ENCODE assay signal across 9 cellular contexts in genomic region chrX:2610246-2611170, GRCh38.
DNase-seq lines count a peak whose midpoint lies in the region; ATAC-seq, FAIRE-seq and TF ChIP-seq lines count a peak whose summit lies in the region.
"Had no signal": no experiment of that assay in that cellular context is flagged by ENCODE, and none has a peak within 500 bp of the region (broad histone marks: within the 10 kb centered on the region; RNA-seq: fewer than 3 reads in every experiment).

No MANE protein-coding gene starts in this region.

- DNase-seq in right cardiac atrium = no peak
- DNase-seq in Right ventricle myocardium inferior (ENCODE audit: missing footprints) = no peak
- DNase-seq in GM12878 (ENCODE audit: low read depth, low spot score) = no peak
- no peak for DNase-seq in memory B cell (ENCODE audit: low spot score in 2 of 2)
- DNase-seq in vagina (ENCODE audit: extremely low spot score in 2 of 2) = no peak
- DNase-seq in foreskin melanocyte = no peak
- DNase-seq in GDM1 (lab: John Stamatoyannopoulos, UW) = no peak
- DNase-seq: NCI-H187 treated with DMSO at 0.1 percent for 48 hours had no signal

- H3K27ac ChIP-seq in right cardiac atrium (ENCODE audit: low read length) (no peak overlapping the region), GM12878 (ENCODE audit: control insufficient read depth, insufficient read depth) (no peak overlapping the region), vagina (peak overlapping the region; percentile 81)

- no peak overlapping the region for H3K9ac ChIP-seq in GM12878 (ENCODE audit: control insufficient read depth, insufficient read depth, low read length)

- FAIRE-seq in GM12878 (lab: Jason Lieb, UNC) = no peak

- SMC1A ChIA-PET in GM12878 (lab: Charles Lee; ENCODE audit: uncharacterized antibody, unreplicated experiment) = no interaction called here

- peaks cover 26% of the 10 kb centered on the region for H3K36me3 Mint-ChIP-seq in memory B cell

- WGBS in right cardiac atrium = 42% methylated on average over 10 of the region's 10 CpGs
- 18% methylated on average over 10 of the region's 10 CpGs for WGBS in GM12878 (ENCODE audit: insufficient coverage, insufficient replicate concordance, low lambda C conversion rate, missing lambda C conversion rate)

- in situ Hi-C loops in GM12878 (cut with MboI) = loop anchor here (10.0 kb wide), 1 partner anchor 1156 kb away; the partner anchor contains the start of gene ASMTL

- H3K4me2 ChIP-seq in GM12878 (ENCODE audit: control insufficient read depth, insufficient read depth) = peak overlapping the region; percentile 83

- H3K4me3 ChIP-seq in right cardiac atrium (ENCODE audit: low read length) (peak overlapping the region; percentile 65), GM12878 (peak overlapping the region; percentile 97; the same call in 1 of the 2 replicates), vagina (peak overlapping the region in 1 of 2 donors; percentile 95)

- no peaks in the 10 kb centered on the region for H3K9me3 Mint-ChIP-seq in memory B cell

- H3K4me1 ChIP-seq in right cardiac atrium (ENCODE audit: control insufficient read depth, insufficient read depth, low read length) = no peaks in the 10 kb centered on the region
- H3K4me1 ChIP-seq in GM12878 (ENCODE audit: control insufficient read depth, insufficient read depth, low read length) = no peaks in the 10 kb centered on the region; the same call in 1 of the 2 replicates
- H3K4me1 ChIP-seq in vagina = peaks cover 28% of the 10 kb centered on the region

- TF ChIP-seq RAD21 in GM12878 (IDR thresholded peaks at IDR 0.05; ENCODE audit: insufficient read depth, low read depth, low read length) = no peak

- intact Hi-C loops in right cardiac atrium (cut with DNase I) = no loop called here
- intact Hi-C loops in Right ventricle myocardium inferior (cut with DNase I) = no loop called here
- intact Hi-C loops in GM12878 (cut with micrococcal nuclease; ENCODE audit: unreplicated experiment) = no loop called here
- intact Hi-C loops in vagina (cut with DNase I) = no loop called here

- POLR2A ChIA-PET in GM12878 (lab: Charles Lee) = no interaction called here

- TF ChIP-seq CTCF in GM12878 (IDR thresholded peaks at IDR 0.05 in 2 of 3, conservative IDR thresholded peaks at IDR 0.05 in 1 of 3; ENCODE audit: control insufficient read depth in 2 of 3, extremely low read depth in 1 of 3, insufficient read depth in 1 of 3, low read depth in 3 of 3, low read length in 3 of 3) (no peak), vagina (IDR thresholded peaks at IDR 0.05) (peak in 1 of 3 experiments; percentile 21)

- peaks cover 5% of the 10 kb centered on the region for H3K79me2 ChIP-seq in GM12878 (ENCODE audit: control insufficient read depth, insufficient read depth, low read length)

- H3K4me1 Mint-ChIP-seq in memory B cell = peaks cover 27% of the 10 kb centered on the region

- no peaks in the 10 kb centered on the region for H3K27me3 ChIP-seq in right cardiac atrium (ENCODE audit: control insufficient read depth, insufficient read depth)
- no peaks in the 10 kb centered on the region for H3K27me3 ChIP-seq in GM12878 (replicated peaks in 1 of 2; ENCODE audit: control insufficient read depth in 2 of 2, insufficient read depth in 2 of 2, low read length in 1 of 2)
- no peaks in the 10 kb centered on the region for H3K27me3 ChIP-seq in vagina

- H3K27ac Mint-ChIP-seq in memory B cell = peak overlapping the region; percentile 64

- TF ChIP-seq POLR2A in GM12878 (IDR thresholded peaks at IDR 0.05; ENCODE audit: low read depth, low read length) (no peak), vagina (IDR thresholded peaks at IDR 0.05) (no peak)

- peak overlapping the region; percentile 79 for H3K4me3 Mint-ChIP-seq in memory B cell

- ATAC-seq in right cardiac atrium (no peak), Right ventricle myocardium inferior (no peak), GM12878 (no peak), memory B cell (ENCODE audit: low read depth) (no peak), HG02623 (IDR thresholded peaks at IDR 0.05; ENCODE audit: unreplicated experiment) (no peak)

- no peaks in the 10 kb centered on the region for H3K27me3 Mint-ChIP-seq in memory B cell

- CTCF ChIA-PET in GM12878 (lab: Yijun Ruan, JAX) = no interaction called here

- RAD21 ChIA-PET in GM12878 (lab: Charles Lee; ENCODE audit: unreplicated experiment) = no interaction called here

- H3K9me3 ChIP-seq in right cardiac atrium (ENCODE audit: control insufficient read depth, low read length) = no peaks in the 10 kb centered on the region
- no peaks in the 10 kb centered on the region; the same call in 2 of the 3 replicates for H3K9me3 ChIP-seq in GM12878 (replicated peaks; ENCODE audit: control insufficient read depth, insufficient read depth, low read length)
- H3K9me3 ChIP-seq in vagina = no peaks in the 10 kb centered on the region

- TF ChIP-seq EP300 in GM12878 (IDR thresholded peaks at IDR 0.05; ENCODE audit: borderline replicate concordance in 1 of 2, control insufficient read depth in 1 of 2, low read depth in 2 of 2, low read length in 2 of 2) = no peak

- no TSS peak for BruUV-seq in GM12878 (replicated peaks; lab: Mats Ljungman, UMichigan)

- no peak overlapping the region for H2AFZ ChIP-seq in GM12878 (ENCODE audit: control insufficient read depth, low read depth, low read length)

- no peaks in the 10 kb centered on the region for H4K20me1 ChIP-seq in GM12878 (ENCODE audit: control insufficient read depth, insufficient read depth)

- no peaks in the 10 kb centered on the region for H3K36me3 ChIP-seq in GM12878 (ENCODE audit: control insufficient read depth in 2 of 2, insufficient read depth in 2 of 2, low read length in 1 of 2)
- no peaks in the 10 kb centered on the region for H3K36me3 ChIP-seq in vagina

TF ChIP-seq in GM12878, 131 proteins besides CTCF, POLR2A, EP300 and RAD21:
- TF ChIP-seq MYC (IDR thresholded peaks at IDR 0.05; ENCODE audit: insufficient read depth, insufficient read length, insufficient replicate concordance, low read length, severe bottlenecking) (no peak), REST (IDR thresholded peaks at IDR 0.05; ENCODE audit: low read depth, low read length) (no peak)
